ENCODE assay signal across 18 cellular contexts in genomic region chr1:223202376-223202775, GRCh38. TPM values are rescaled to one million over a fixed set of nuclear protein-coding genes. Genes with fewer than 3 reads are reported as not detected.
A peak's percentile ranks its signal among the peaks of the same experiment; 100 is the strongest.
DNase-seq lines count a peak whose midpoint lies in the region; ATAC-seq, FAIRE-seq and TF ChIP-seq lines count a peak whose summit lies in the region.
"Had no signal": no experiment of that assay in that cellular context is flagged by ENCODE, and none has a peak within 500 bp of the region (broad histone marks: within the 10 kb centered on the region; RNA-seq: fewer than 3 reads in every experiment).

No MANE protein-coding gene starts in this region.

- H3K27me3 ChIP-seq in colonic mucosa (no peaks in the 10 kb centered on the region), A673 (replicated peaks; ENCODE audit: insufficient read depth, low read depth, low read length, poor library complexity) (no peaks in the 10 kb centered on the region)

- DNase-seq in NCI-H345 treated with DMSO at 0.1 percent for 48 hours (lab: John Stamatoyannopoulos, UW; ENCODE audit: unreplicated experiment) = peak; percentile 47
- no peak for DNase-seq in NCI-H345 (lab: John Stamatoyannopoulos, UW)
- DNase-seq in T-helper 17 cell = no peak
- DNase-seq in kidney = peak; percentile 32
- peak; percentile 70 for DNase-seq in posterior vena cava (ENCODE audit: low spot score)
- DNase-seq in colonic mucosa = no peak
- DNase-seq in A673 (ENCODE audit: low spot score) = no peak
- DNase-seq: CD4-positive, alpha-beta memory T cell; EL; HCEC 1CT; HFFc6 had no signal

- ATAC-seq in T-helper 17 cell = no peak
- ATAC-seq in GM19035 (IDR thresholded peaks at IDR 0.05; ENCODE audit: unreplicated experiment) = no peak

- no peak for TF ChIP-seq CTCF in kidney (IDR thresholded peaks at IDR 0.05; ENCODE audit: borderline replicate concordance, extremely low read depth, insufficient read depth)
- no peak for TF ChIP-seq CTCF in colonic mucosa (IDR thresholded peaks at IDR 0.05)
- TF ChIP-seq CTCF in A673 (conservative IDR thresholded peaks at IDR 0.05; ENCODE audit: low read depth, low read length) = no peak

- H3K36me3 ChIP-seq in kidney (ENCODE audit: control insufficient read depth in 1 of 2, insufficient read depth in 2 of 2, low read length in 2 of 2) (no peaks in the 10 kb centered on the region), colonic mucosa (no peaks in the 10 kb centered on the region), A673 (ENCODE audit: insufficient read depth, low read length, poor library complexity, severe bottlenecking) (no peaks in the 10 kb centered on the region)

- BruUV-seq in A673 (replicated peaks; lab: Mats Ljungman, UMichigan) = no TSS peak

- peaks cover 4% of the 10 kb centered on the region for H3K36me3 Mint-ChIP-seq in T-helper 17 cell (ENCODE audit: low read depth)
- H3K36me3 Mint-ChIP-seq: CD4-positive, alpha-beta memory T cell had no signal

- CTCF ChIA-PET in A673 (lab: Charles Lee) = no interaction called here

- H3K27ac ChIP-seq in kidney (ENCODE audit: low read depth in 2 of 2, low read length in 2 of 2) (no peak overlapping the region), colonic mucosa (no peak overlapping the region), A673 (ENCODE audit: low read depth, low read length, poor library complexity, severe bottlenecking) (no peak overlapping the region)
- H3K27ac ChIP-seq: 22Rv1, C4-2B had no signal

- FAIRE-seq in kidney (lab: Jason Lieb, UNC) = no peak
- FAIRE-seq: G401.6, GM12891, GM19239 had no signal

- intact Hi-C loops in kidney (cut with DNase I) = no loop called here
- intact Hi-C loops in posterior vena cava (cut with DNase I) = no loop called here
- intact Hi-C loops in colonic mucosa (cut with DNase I) = no loop called here
- intact Hi-C loops in A673 (cut with micrococcal nuclease; ENCODE audit: unreplicated experiment) = no loop called here

- no peak overlapping the region for H3K9ac ChIP-seq in kidney (ENCODE audit: low read length in 2 of 2)
- H3K9ac ChIP-seq in colonic mucosa (ENCODE audit: low read depth in 2 of 2, low read length in 2 of 2) = no peak overlapping the region

- POLR2A ChIA-PET in A673 (lab: Charles Lee; ENCODE audit: low non-redundant PET) = no interaction called here

- no peaks in the 10 kb centered on the region for H3K9me3 ChIP-seq in T-helper 17 cell (ENCODE audit: control insufficient read depth, low read length, poor library complexity, severe bottlenecking)
- no peaks in the 10 kb centered on the region for H3K9me3 ChIP-seq in kidney (ENCODE audit: control insufficient read depth in 1 of 2, low read length in 2 of 2)
- no peaks in the 10 kb centered on the region for H3K9me3 ChIP-seq in colonic mucosa
- no peaks in the 10 kb centered on the region for H3K9me3 ChIP-seq in A673 (ENCODE audit: low read depth, low read length, poor library complexity, severe bottlenecking)

- no peak overlapping the region for H3K4me3 Mint-ChIP-seq in T-helper 17 cell
- H3K4me3 Mint-ChIP-seq: CD4-positive, alpha-beta memory T cell; HFFc6 had no signal

- H3K4me1 ChIP-seq in kidney (ENCODE audit: control insufficient read depth in 1 of 2, insufficient read depth in 1 of 2, low read depth in 1 of 2, low read length in 2 of 2) = no peaks in the 10 kb centered on the region
- H3K4me1 ChIP-seq in colonic mucosa = no peaks in the 10 kb centered on the region
- peaks cover 3% of the 10 kb centered on the region for H3K4me1 ChIP-seq in A673 (ENCODE audit: insufficient read depth, low read length, poor library complexity, severe bottlenecking)

- peak overlapping the region; percentile 11 for H3K27ac Mint-ChIP-seq in T-helper 17 cell
- H3K27ac Mint-ChIP-seq: CD4-positive, alpha-beta memory T cell; HFFc6 had no signal

- H3K4me3 ChIP-seq in kidney (ENCODE audit: low read length in 2 of 2) (no peak overlapping the region), colonic mucosa (no peak overlapping the region), A673 (ENCODE audit: low read depth, low read length, poor library complexity, severe bottlenecking) (no peak overlapping the region)

- peaks cover 6% of the 10 kb centered on the region for H3K4me1 Mint-ChIP-seq in T-helper 17 cell

- no peaks in the 10 kb centered on the region for H3K27me3 Mint-ChIP-seq in T-helper 17 cell

RNA-seq across cellular contexts. Expression of gene TLR5, which starts 59.3 kb away (rescaled TPM):
- total RNA-seq in T-helper 17 cell (1 to 10 TPM; 2.6 to 2.8 TPM), kidney (31.3 TPM), posterior vena cava (10 to 100 TPM in 1 of 2 donors, 1 to 10 TPM in 1; 5.2 to 11.2 TPM), colonic mucosa (1 to 10 TPM; 1.7 to 3.0 TPM), A673 (2021) (0.95 and 1.5 TPM in 2 replicates)
- polyA plus RNA-seq in kidney (ENCODE audit: insufficient read depth, low read depth, low replicate concordance) = 3.7 TPM
- total RNA-seq: HT1080 had no signal

Comparison
In these comparisons a context has a peak if more than half of its experiments do, and no peak if none do; other contexts are left out.
1. DNase-seq: peak in NCI-H345 treated with DMSO at 0.1 percent for 48 hours (single experiment), kidney (single experiment) and posterior vena cava (single experiment); none in NCI-H345 (single experiment), T-helper 17 cell (0 of 3), colonic mucosa (single experiment) and A673 (single experiment).